Comparison of ENCODE assay signal across 15 cellular contexts in genomic region chr18:36516726-36517125, GRCh38.
A peak's percentile ranks its signal among the peaks of the same experiment; 100 is the strongest.
DNase-seq lines count a peak whose midpoint lies in the region; ATAC-seq and TF ChIP-seq lines count a peak whose summit lies in the region.
"Had no signal": no experiment of that assay in that cellular context is flagged by ENCODE, and none has a peak within 500 bp of the region (broad histone marks: within the 10 kb centered on the region; RNA-seq: fewer than 3 reads in every experiment).

No MANE protein-coding gene starts in this region.

- POLR2A ChIA-PET in WTC11 (lab: Charles Lee): no interaction called here

- H3K4me1 Mint-ChIP-seq in WTC11 (peaks cover 34% of the 10 kb centered on the region), neural progenitor cell (peaks cover 20% of the 10 kb centered on the region)
- H3K4me1 Mint-ChIP-seq in effector memory CD8-positive, alpha-beta T cell (ENCODE audit: low read depth in 2 of 2): no peaks in the 10 kb centered on the region
- H3K4me1 Mint-ChIP-seq: B cell had no signal

- no peak overlapping the region for H3K27ac ChIP-seq in BLaER1 treated with 17β-estradiol and CSF1 and Interleukin-3, amounts not matched to agents 10 nM and 100 nM
- no peak overlapping the region for H3K27ac ChIP-seq in neural progenitor cell
- H3K27ac ChIP-seq: C4-2B, HL-60 had no signal

- peak overlapping the region; percentile 7; the same call in 1 of the 2 replicates for H3K27ac Mint-ChIP-seq in WTC11
- H3K27ac Mint-ChIP-seq in neural progenitor cell: peak overlapping the region; percentile 55
- H3K27ac Mint-ChIP-seq in effector memory CD8-positive, alpha-beta T cell: no peak overlapping the region
- H3K27ac Mint-ChIP-seq: B cell; CD4-positive, alpha-beta T cell had no signal

- peak; percentile 50 for ATAC-seq in WTC11
- no peak for ATAC-seq in GM18909 (IDR thresholded peaks at IDR 0.05; ENCODE audit: poor library complexity, unreplicated experiment)
- ATAC-seq in effector memory CD8-positive, alpha-beta T cell (replicated peaks): no peak

- H3K27me3 Mint-ChIP-seq in WTC11 (ENCODE audit: low read depth) (no peaks in the 10 kb centered on the region), neural progenitor cell (ENCODE audit: insufficient read depth, low read depth) (peaks cover 5% of the 10 kb centered on the region)
- H3K27me3 Mint-ChIP-seq in effector memory CD8-positive, alpha-beta T cell: peaks cover 40 to 43% of the 10 kb centered on the region in 2 donors

- CTCF ChIA-PET in WTC11 (lab: Charles Lee): no interaction called here

- in situ Hi-C loops in HAP-1 (cut with MboI; ENCODE audit: low sequenced_read_pairs): no loop called here

- no peaks in the 10 kb centered on the region for H3K9me3 ChIP-seq in BLaER1 treated with 17β-estradiol and CSF1 and Interleukin-3, amounts not matched to agents 10 nM and 100 nM (replicated peaks in 1 of 11)
- no peaks in the 10 kb centered on the region for H3K9me3 ChIP-seq in HAP-1
- H3K9me3 ChIP-seq in neural progenitor cell (ENCODE audit: low read depth): no peaks in the 10 kb centered on the region
- H3K9me3 ChIP-seq: Caco-2 had no signal

- no peak overlapping the region for H3K4me3 ChIP-seq in BLaER1 treated with 17β-estradiol and CSF1 and Interleukin-3, amounts not matched to agents 10 nM and 100 nM
- H3K4me3 ChIP-seq in HAP-1 (no peak overlapping the region), neural progenitor cell (no peak overlapping the region)

- no peaks in the 10 kb centered on the region for H4K20me1 ChIP-seq in BLaER1 treated with 17β-estradiol and CSF1 and Interleukin-3, amounts not matched to agents 10 nM and 100 nM
- peaks cover 4% of the 10 kb centered on the region for H4K20me1 ChIP-seq in neural progenitor cell (ENCODE audit: low read depth)

- H3K4me1 ChIP-seq in BLaER1 treated with 17β-estradiol and CSF1 and Interleukin-3, amounts not matched to agents 10 nM and 100 nM: peaks cover 0 to 46% (median 35%) of the 10 kb centered on the region in 10 experiments; a peak in 19 of 20 replicates
- H3K4me1 ChIP-seq in HAP-1 (no peaks in the 10 kb centered on the region; the same call in 1 of the 2 replicates), neural progenitor cell (peaks cover 31% of the 10 kb centered on the region)
- H3K4me1 ChIP-seq: Caco-2 had no signal

- DNase-seq in HAP-1 (ENCODE audit: low spot score in 2 of 2) (peak; percentile 15 to 20), WTC11 (ENCODE audit: low spot score) (no peak), neural progenitor cell (ENCODE audit: low spot score) (no peak), NCI-H1048 (lab: John Stamatoyannopoulos, UW) (no peak)
- no peak for DNase-seq in activated effector memory CD4-positive, alpha-beta T cell treated with Interleukin-2 at 50 U/mL for 16 hours
- DNase-seq in effector memory CD8-positive, alpha-beta T cell: no peak
- DNase-seq: Caco-2; CD4-positive, alpha-beta T cell; GDM1; H9 had no signal

- H3K4me2 ChIP-seq in BLaER1 treated with 17β-estradiol and CSF1 and Interleukin-3, amounts not matched to agents 10 nM and 100 nM: peak overlapping the region in 9 of 11 experiments; percentile 32 to 86 (median 75); a peak in 16 of 22 replicates
- peak overlapping the region; percentile 44 for H3K4me2 ChIP-seq in neural progenitor cell

- H3K36me3 Mint-ChIP-seq in WTC11 (no peaks in the 10 kb centered on the region), neural progenitor cell (peaks cover 26% of the 10 kb centered on the region)
- H3K36me3 Mint-ChIP-seq in effector memory CD8-positive, alpha-beta T cell (ENCODE audit: insufficient read depth): no peaks in the 10 kb centered on the region

- H3K79me2 ChIP-seq in neural progenitor cell (ENCODE audit: low read depth): peaks cover 56% of the 10 kb centered on the region

- H3F3A ChIP-seq in neural progenitor cell (ENCODE audit: low read depth): peaks cover 29% of the 10 kb centered on the region

- TF ChIP-seq CTCF in WTC11 (IDR thresholded peaks at IDR 0.05): no peak
- no peak for TF ChIP-seq CTCF in neural progenitor cell (IDR thresholded peaks at IDR 0.05)

- H3K36me3 ChIP-seq in BLaER1 treated with 17β-estradiol and CSF1 and Interleukin-3, amounts not matched to agents 10 nM and 100 nM: no peaks in the 10 kb centered on the region
- no peaks in the 10 kb centered on the region; the same call in 1 of the 2 replicates for H3K36me3 ChIP-seq in HAP-1 (replicated peaks)
- H3K36me3 ChIP-seq in neural progenitor cell: peaks cover 4% of the 10 kb centered on the region

- no peak overlapping the region for H2AFZ ChIP-seq in neural progenitor cell (replicated peaks)

- H3K9me3 Mint-ChIP-seq in WTC11 (0 out of 2 replicates have a peak, but pooled peaks cover 4% of the 10 kb centered on the region), neural progenitor cell (no peaks in the 10 kb centered on the region)
- no peaks in the 10 kb centered on the region for H3K9me3 Mint-ChIP-seq in effector memory CD8-positive, alpha-beta T cell
- H3K9me3 Mint-ChIP-seq: CD4-positive, alpha-beta T cell; H9 had no signal

- H3K4me3 Mint-ChIP-seq in WTC11 (no peak overlapping the region), neural progenitor cell (no peak overlapping the region)
- no peak overlapping the region for H3K4me3 Mint-ChIP-seq in effector memory CD8-positive, alpha-beta T cell
- H3K4me3 Mint-ChIP-seq: B cell; CD4-positive, alpha-beta T cell; H9 had no signal

- no peaks in the 10 kb centered on the region for H3K27me3 ChIP-seq in BLaER1 treated with 17β-estradiol and CSF1 and Interleukin-3, amounts not matched to agents 10 nM and 100 nM
- no peaks in the 10 kb centered on the region for H3K27me3 ChIP-seq in HAP-1 (ENCODE audit: low read depth)
- no peaks in the 10 kb centered on the region for H3K27me3 ChIP-seq in neural progenitor cell

- no peak overlapping the region for H3K9ac ChIP-seq in BLaER1 treated with 17β-estradiol and CSF1 and Interleukin-3, amounts not matched to agents 10 nM and 100 nM
- no peak overlapping the region for H3K9ac ChIP-seq in neural progenitor cell

TF ChIP-seq in WTC11, 78 proteins besides CTCF, POLR2A, EP300 and RAD21:
- TF ChIP-seq PRDM15 (CRISPR knock-in tag; IDR thresholded peaks at IDR 0.05) (no peak), OVOL2 (CRISPR knock-in tag; IDR thresholded peaks at IDR 0.05; ENCODE audit: borderline replicate concordance) (no peak), MLX (CRISPR knock-in tag; IDR thresholded peaks at IDR 0.05) (no peak), CREB1 (CRISPR knock-in tag; IDR thresholded peaks at IDR 0.05) (no peak)

Comparison
In these comparisons a context has a peak if more than half of its experiments do, and no peak if none do; other contexts are left out.
1. DNase-seq: peak in HAP-1 (2 of 2); none in WTC11 (single experiment), neural progenitor cell (single experiment), NCI-H1048 (single experiment), activated effector memory CD4-positive, alpha-beta T cell treated with Interleukin-2 at 50 U/mL for 16 hours (single experiment) and effector memory CD8-positive, alpha-beta T cell (0 of 3).
2. H3K27ac Mint-ChIP-seq: peak in WTC11 (single experiment) and neural progenitor cell (single experiment); none in effector memory CD8-positive, alpha-beta T cell (0 of 2).